Comparison of ENCODE assay signal across 8 cellular contexts in genomic region chr19:48735031-48735615, GRCh38. TPM values are rescaled to one million over a fixed set of nuclear protein-coding genes. Genes with fewer than 3 reads are reported as not detected.
A peak's percentile ranks its signal among the peaks of the same experiment; 100 is the strongest.
DNase-seq lines count a peak whose midpoint lies in the region; ATAC-seq and TF ChIP-seq lines count a peak whose summit lies in the region.
"Had no signal": no experiment of that assay in that cellular context is flagged by ENCODE, and none has a peak within 500 bp of the region (broad histone marks: within the 10 kb centered on the region; RNA-seq: fewer than 3 reads in every experiment).

No MANE protein-coding gene starts in this region.

- H3K27me3 Mint-ChIP-seq in immature natural killer cell (ENCODE audit: low read depth in 3 of 3): peaks cover 2 to 6% (median 3%) of the 10 kb centered on the region in 3 donors

- H3K9me3 ChIP-seq in transverse colon: no peaks in the 10 kb centered on the region

- peaks cover 6 to 8% of the 10 kb centered on the region in 2 donors for H3K4me1 Mint-ChIP-seq in immature natural killer cell

- H3K27ac ChIP-seq in foreskin keratinocyte: no peak overlapping the region
- H3K27ac ChIP-seq in transverse colon: no peak overlapping the region

- H3K27ac Mint-ChIP-seq in immature natural killer cell: peak overlapping the region in 1 of 6 donors; percentile 40
- H3K27ac Mint-ChIP-seq: stimulated activated naive CD8-positive, alpha-beta T cell treated with anti-CD3 and anti-CD28 coated beads, Interleukin-15, amount 100 ng/mL, for 72 hours had no signal

- H3K4me1 ChIP-seq in foreskin keratinocyte (no peaks in the 10 kb centered on the region), transverse colon (peaks cover 0 to 18% (median 11%) of the 10 kb centered on the region in 4 donors)

- peak; percentile 13 for DNase-seq in Right ventricle myocardium inferior (ENCODE audit: missing footprints)
- DNase-seq in left ventricle myocardium superior: no peak
- DNase-seq in foreskin keratinocyte: peak in 1 of 2 donors; percentile 60
- DNase-seq in transverse colon: peak; percentile 49
- DNase-seq in effector CD4-positive, alpha-beta T cell: no peak
- no peak for DNase-seq in immature natural killer cell
- DNase-seq: ACHN; stimulated activated naive CD8-positive, alpha-beta T cell treated with anti-CD3 and anti-CD28 coated beads, Interleukin-15, amount 100 ng/mL, for 72 hours had no signal

- H3K4me3 ChIP-seq in transverse colon: peak overlapping the region in 2 of 4 donors; percentile 18 to 21

- TF ChIP-seq EP300 in transverse colon (IDR thresholded peaks at IDR 0.05; ENCODE audit: low read depth): no peak

- ATAC-seq in Right ventricle myocardium inferior (no peak), left ventricle myocardium superior (no peak), foreskin keratinocyte (peak; percentile 68)
- ATAC-seq: stimulated activated naive CD8-positive, alpha-beta T cell treated with anti-CD3 and anti-CD28 coated beads, Interleukin-15, amount 100 ng/mL, for 72 hours had no signal

- WGBS in transverse colon (ENCODE audit: low coverage in 1 of 2), 2 donors: 19% methylated on average over 33 of the region's 38 CpGs; no CpG with 5 or more reads in 1 of the 2 donors

- H3K36me3 ChIP-seq in transverse colon: no peaks in the 10 kb centered on the region

- H3K27me3 ChIP-seq in foreskin keratinocyte: no peaks in the 10 kb centered on the region
- peaks cover 22% of the 10 kb centered on the region for H3K27me3 ChIP-seq in transverse colon

- H3K4me3 Mint-ChIP-seq in immature natural killer cell: no peak overlapping the region
- H3K4me3 Mint-ChIP-seq: stimulated activated naive CD8-positive, alpha-beta T cell treated with anti-CD3 and anti-CD28 coated beads, Interleukin-15, amount 100 ng/mL, for 72 hours had no signal

- intact Hi-C loops in Right ventricle myocardium inferior (cut with DNase I): no loop called here
- intact Hi-C loops in left ventricle myocardium superior (cut with micrococcal nuclease): no loop called here
- intact Hi-C loops in transverse colon (cut with DNase I; ENCODE audit: low total_unique reads): loop anchor here (5.0 kb wide), 1 partner anchor 88 kb away; the partner anchor contains the start of gene CA11

- no peak for TF ChIP-seq POLR2A in transverse colon (IDR thresholded peaks at IDR 0.05)

- H3K9me3 Mint-ChIP-seq in immature natural killer cell: no peaks in the 10 kb centered on the region
- H3K9me3 Mint-ChIP-seq: stimulated activated naive CD8-positive, alpha-beta T cell treated with anti-CD3 and anti-CD28 coated beads, Interleukin-15, amount 100 ng/mL, for 72 hours had no signal

- peak; percentile 42 for TF ChIP-seq CTCF in foreskin keratinocyte (conservative IDR thresholded peaks at IDR 0.05)
- no peak for TF ChIP-seq CTCF in transverse colon (IDR thresholded peaks at IDR 0.05)

- in situ Hi-C loops in transverse colon (cut with MboI; ENCODE audit: low pct_ligation_motif_present in 1 of 4, low pct_unique_long_range_greater_than_20kb in 1 of 4, low sequenced_read_pairs in 3 of 4): no loop called here

- peaks cover 0 to 4% (median 0%) of the 10 kb centered on the region in 3 donors for H3K36me3 Mint-ChIP-seq in immature natural killer cell

RNA-seq across cellular contexts. Expression of gene RASIP1, which starts 5.3 kb away (rescaled TPM):
- total RNA-seq in Right ventricle myocardium inferior (15.3 TPM), left ventricle myocardium superior (13.7 TPM), foreskin keratinocyte (11.3 and 12.6 TPM in 2 replicates), transverse colon (10 to 100 TPM in 2 of 4 donors, 1 to 10 TPM in 2; 3.0 to 11.1 (median 7.0) TPM)
- polyA plus RNA-seq in foreskin keratinocyte (16.0 and 18.4 TPM in 2 replicates), immature natural killer cell (under 1 TPM in 1 of 3 donors, not detected in 2; 0.10 TPM)

RNA-seq across cellular contexts. Expression of gene IZUMO1, which starts 11.6 kb away (rescaled TPM):
- total RNA-seq in Right ventricle myocardium inferior: 0.49 TPM
- total RNA-seq in left ventricle myocardium superior: 1.0 TPM
- 0.28 and 0.58 TPM in 2 replicates for total RNA-seq in foreskin keratinocyte
- polyA plus RNA-seq in foreskin keratinocyte: 0.07 and 0.18 TPM in 2 replicates
- not detected for total RNA-seq in transverse colon
- polyA plus RNA-seq in immature natural killer cell: not detected

RNA-seq across cellular contexts. Expression of gene MAMSTR, which starts 15.6 kb away (rescaled TPM):
- total RNA-seq in Right ventricle myocardium inferior (4.2 TPM), left ventricle myocardium superior (3.0 TPM), foreskin keratinocyte (1.5 and 2.1 TPM in 2 replicates), transverse colon (1 to 10 TPM in 2 of 4 donors, under 1 TPM in 1, not detected in 1; 0.55 to 2.2 (median 1.6) TPM)
- polyA plus RNA-seq in foreskin keratinocyte (2.6 and 3.8 TPM in 2 replicates), immature natural killer cell (1 to 10 TPM in 1 of 3 donors, under 1 TPM in 1, not detected in 1; 0.17 to 1.1 TPM)

RNA-seq across cellular contexts. Expression of gene FUT1, which starts 17.3 kb away (rescaled TPM):
- total RNA-seq in Right ventricle myocardium inferior: 2.1 TPM
- total RNA-seq in left ventricle myocardium superior: 1.6 TPM
- 8.0 and 8.2 TPM in 2 replicates for total RNA-seq in foreskin keratinocyte
- 3.9 and 4.0 TPM in 2 replicates for polyA plus RNA-seq in foreskin keratinocyte
- total RNA-seq in transverse colon: under 1 TPM; 0.27 to 1.00 (median 0.58) TPM
- polyA plus RNA-seq in immature natural killer cell: not detected

RNA-seq across cellular contexts. Expression of gene FGF21, which starts 20.2 kb away (rescaled TPM):
- total RNA-seq in Right ventricle myocardium inferior (not detected), left ventricle myocardium superior (not detected), foreskin keratinocyte (not detected in 2 replicates), transverse colon (not detected)
- polyA plus RNA-seq in foreskin keratinocyte (not detected in 2 replicates), immature natural killer cell (not detected)

Comparison
In these comparisons a context has a peak if more than half of its experiments do, and no peak if none do; other contexts are left out.
1. DNase-seq: peak in Right ventricle myocardium inferior (single experiment) and transverse colon (single experiment); none in left ventricle myocardium superior (single experiment), effector CD4-positive, alpha-beta T cell (single experiment) and immature natural killer cell (0 of 3).